ENCODE assay signal across 10 cellular contexts in the genomic region with DNA sequence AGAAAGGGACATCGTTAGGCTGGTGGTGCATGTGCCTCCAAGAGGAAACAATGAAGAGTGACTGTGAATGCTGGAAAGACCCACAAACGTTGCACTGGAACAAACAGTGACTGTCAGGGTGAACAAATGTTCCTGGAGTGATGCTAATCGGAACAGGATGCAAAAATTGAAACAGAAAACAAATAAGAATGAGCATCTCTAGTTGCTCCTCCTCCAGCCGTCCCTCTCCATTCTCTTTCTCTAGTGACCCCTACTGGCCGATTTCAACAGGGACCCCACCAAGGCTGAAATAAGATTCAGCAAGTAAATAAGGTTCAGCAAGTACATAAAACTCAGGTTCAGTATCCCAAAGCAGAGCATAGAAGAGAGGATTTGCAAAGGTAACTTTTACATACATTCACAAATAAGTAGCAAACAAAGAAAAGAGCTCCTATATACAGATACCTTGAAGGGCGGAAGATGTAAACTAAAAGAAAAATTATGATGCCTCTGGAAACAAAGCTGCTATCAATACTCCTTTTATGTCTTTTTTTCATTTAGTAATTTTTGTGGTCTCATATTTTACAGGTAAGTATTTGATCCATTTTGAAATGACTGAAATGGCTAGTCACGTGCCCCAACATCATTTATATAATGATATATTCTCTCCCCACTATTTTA.
DNase-seq lines count a peak whose midpoint lies in the region; ATAC-seq and TF ChIP-seq lines count a peak whose summit lies in the region.
"Had no signal": no experiment of that assay in that cellular context is flagged by ENCODE, and none has a peak within 500 bp of the region (broad histone marks: within the 10 kb centered on the region; RNA-seq: fewer than 3 reads in every experiment).

No MANE protein-coding gene starts in this region.

- H3K36me3 ChIP-seq in BE2C (no peaks in the 10 kb centered on the region), left lung (no peaks in the 10 kb centered on the region)

- H3K9me3 ChIP-seq in BE2C (no peaks in the 10 kb centered on the region), left lung (no peaks in the 10 kb centered on the region)

- H3K4me3 ChIP-seq in BE2C (ENCODE audit: low read depth, low read length) (no peak overlapping the region), left lung (no peak overlapping the region)
- H3K4me3 ChIP-seq: SK-N-MC had no signal

- TF ChIP-seq CTCF in BE2C (IDR thresholded peaks at IDR 0.05; ENCODE audit: low read depth, low read length) (peak; percentile 96), GM13976 (IDR thresholded peaks at IDR 0.05; ENCODE audit: borderline replicate concordance, control extremely low read depth, extremely low read depth, insufficient read depth, missing control alignments) (peak; percentile 17), left lung (IDR thresholded peaks at IDR 0.05) (peak; percentile 54 to 58)

- ATAC-seq in left lung: peak; percentile 78
- ATAC-seq: naive thymus-derived CD4-positive, alpha-beta T cell had no signal

- H3K4me1 ChIP-seq in BE2C (no peaks in the 10 kb centered on the region; the same call in 1 of the 2 replicates), left lung (no peaks in the 10 kb centered on the region)

- in situ Hi-C loops in GM13976 (cut with MboI; ENCODE audit: low sequenced_read_pairs, unreplicated experiment): no loop called here

- H3K27ac ChIP-seq in left lung: no peak overlapping the region
- H3K27ac ChIP-seq: SK-N-MC had no signal

- intact Hi-C loops in left lung (cut with DNase I): no loop called here

- H3K27me3 ChIP-seq in BE2C (no peaks in the 10 kb centered on the region), left lung (no peaks in the 10 kb centered on the region)

- DNase-seq in BE2C (peak; percentile 60), GM13976 (ENCODE audit: low spot score) (peak; percentile 20), NCI-H1105 treated with DMSO at 0.1 percent for 48 hours (lab: John Stamatoyannopoulos, UW) (peak; percentile 8), astrocyte of the hippocampus (ENCODE audit: low read depth, low spot score) (peak; percentile 30), left lung (no peak), NCI-H2227 (lab: John Stamatoyannopoulos, UW; ENCODE audit: unreplicated experiment) (no peak)
- DNase-seq in effector CD8-positive, alpha-beta T cell (lab: John Stamatoyannopoulos, UW): no peak
- no peak for DNase-seq in central memory CD4-positive, alpha-beta T cell

Comparison
In these comparisons a context has a peak if more than half of its experiments do, and no peak if none do; other contexts are left out.
1. DNase-seq: peak in BE2C (single experiment), GM13976 (single experiment), NCI-H1105 treated with DMSO at 0.1 percent for 48 hours (single experiment) and astrocyte of the hippocampus (single experiment); none in left lung (0 of 2), effector CD8-positive, alpha-beta T cell (single experiment), central memory CD4-positive, alpha-beta T cell (single experiment) and NCI-H2227 (single experiment).
2. CTCF ChIP-seq: peak in every context shown above with its lines; median percentile 96 in BE2C; 56 in left lung; 17 in GM13976.